ENCODE assay signal across 34 cellular contexts in the genomic region with DNA sequence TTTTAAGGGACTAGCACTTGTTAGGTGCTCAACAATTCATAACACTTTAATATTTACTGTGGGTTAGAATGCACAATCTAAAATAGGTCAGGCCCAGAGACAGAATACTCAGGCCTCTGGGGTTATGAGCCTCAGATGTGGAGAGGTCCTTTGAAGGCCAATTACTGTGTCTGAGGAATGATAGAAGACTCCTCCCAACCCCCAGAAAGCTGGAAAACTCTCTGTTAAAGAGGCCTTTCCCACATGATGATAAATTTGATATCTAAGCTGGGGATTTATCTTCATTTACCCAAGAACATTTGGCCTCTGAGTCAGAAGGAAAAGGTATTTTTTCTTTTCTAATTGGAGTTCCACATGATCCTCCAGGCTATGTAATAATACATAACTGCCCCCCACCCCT. TPM values are rescaled to one million over a fixed set of nuclear protein-coding genes. Genes with fewer than 3 reads are reported as not detected.
"Had no signal": no experiment of that assay in that cellular context is flagged by ENCODE, and none has a peak within 500 bp of the region (broad histone marks: within the 10 kb centered on the region; RNA-seq: fewer than 3 reads in every experiment).

No MANE protein-coding gene starts in this region.

- H3K27ac ChIP-seq: epithelial cell of prostate, esophagus squamous epithelium, gastroesophageal sphincter, hepatocyte, neutrophil, pancreas, prostate gland, suprapubic skin, tibial artery, upper lobe of right lung, VCaP had no signal

- H3K36me3 Mint-ChIP-seq: activated CD4-positive, alpha-beta memory T cell treated with anti-CD3 and anti-CD28 coated beads for 36 hours had no signal

- H2AFZ ChIP-seq: hepatocyte had no signal

- H3K4me1 ChIP-seq: esophagus squamous epithelium, pancreas, prostate gland, tibial artery, upper lobe of right lung had no signal

- H3K27me3 ChIP-seq: esophagus squamous epithelium, gastroesophageal sphincter, hepatocyte, pancreas, upper lobe of right lung had no signal

- H3K4me3 ChIP-seq: esophagus squamous epithelium, gastroesophageal sphincter, hepatocyte, pancreas, prostate gland, suprapubic skin, tibial artery, upper lobe of right lung had no signal

- DNase-seq: activated CD4-positive, alpha-beta memory T cell treated with anti-CD3 and anti-CD28 coated beads for 36 hours; activated CD4-positive, alpha-beta T cell treated with anti-CD3 and anti-CD28 coated beads, Interleukin-2, amount 10 ng/mL, durations not matched to agents 24 days and 14 days; activated CD8-positive, alpha-beta memory T cell treated with anti-CD3 and anti-CD28 coated beads, Interleukin-2, amount 50 U/mL, for 4 hours; activated gamma-delta T cell treated with Interleukin-2 at 50 U/mL for 16 hours; activated naive CD4-positive, alpha-beta T cell treated with anti-CD3 and anti-CD28 coated beads, Interleukin-2, amount 50 U/mL, for 16 hours; activated T-cell treated with anti-CD3 and anti-CD28 coated beads, Interleukin-2, amount 50 U/mL, for 1 hour; amygdala; dermis blood vessel endothelial cell; effector CD4-positive, alpha-beta T cell; esophagus squamous epithelium; left cardiac atrium; left ventricle myocardium superior; naive B cell; nephron progenitor cell; pancreas; stimulated activated CD4-positive, alpha-beta T cell treated with anti-CD3 and anti-CD28 coated beads, Interleukin-15, amount 100 ng/mL, for 24 hours; stimulated activated CD4-positive, alpha-beta T cell treated with anti-CD3 and anti-CD28 coated beads, Interleukin-2, amount 100 ng/mL, for 24 hours; stimulated activated naive CD4-positive, alpha-beta T cell; tibial artery; upper lobe of right lung had no signal

- H3K4me3 Mint-ChIP-seq: activated CD4-positive, alpha-beta memory T cell treated with anti-CD3 and anti-CD28 coated beads for 36 hours; activated CD4-positive, alpha-beta T cell treated with anti-CD3 and anti-CD28 coated beads, Interleukin-2, amount 10 ng/mL, durations not matched to agents 24 days and 14 days; naive B cell; nephron progenitor cell had no signal

- ATAC-seq: gastroesophageal sphincter, left cardiac atrium, left ventricle myocardium superior, pancreas, upper lobe of right lung had no signal

- H3K9me3 ChIP-seq: esophagus squamous epithelium, gastroesophageal sphincter, neutrophil, pancreas, prostate gland, suprapubic skin, tibial artery, upper lobe of right lung had no signal

- FAIRE-seq: bronchial epithelial cell, colon, keratinocyte, pancreas, TTC549 had no signal

- H3K79me2 ChIP-seq: hepatocyte had no signal

- H3K27ac Mint-ChIP-seq: activated CD4-positive, alpha-beta memory T cell treated with anti-CD3 and anti-CD28 coated beads for 36 hours; activated CD4-positive, alpha-beta T cell treated with anti-CD3 and anti-CD28 coated beads, Interleukin-2, amount 10 ng/mL, durations not matched to agents 24 days and 14 days; naive B cell; nephron progenitor cell had no signal

- H3K36me3 ChIP-seq: esophagus squamous epithelium, gastroesophageal sphincter, neutrophil, pancreas, prostate gland, suprapubic skin, tibial artery, upper lobe of right lung had no signal

- H3K4me2 ChIP-seq: hepatocyte had no signal

- H3K9me3 Mint-ChIP-seq: activated CD4-positive, alpha-beta memory T cell treated with anti-CD3 and anti-CD28 coated beads for 36 hours; activated CD4-positive, alpha-beta T cell treated with anti-CD3 and anti-CD28 coated beads, Interleukin-2, amount 10 ng/mL, durations not matched to agents 24 days and 14 days had no signal

RNA-seq across cellular contexts. Expression of a gene that starts 48.5 kb away (rescaled TPM):
- total RNA-seq: activated CD4-positive, alpha-beta memory T cell treated with anti-CD3 and anti-CD28 coated beads for 36 hours; activated CD4-positive, alpha-beta T cell treated with anti-CD3 and anti-CD28 coated beads, Interleukin-2, amount 10 ng/mL, durations not matched to agents 24 days and 14 days; activated CD8-positive, alpha-beta memory T cell treated with anti-CD3 and anti-CD28 coated beads for 36 hours; bronchial epithelial cell; dermis blood vessel endothelial cell; esophagus squamous epithelium; gastroesophageal sphincter; hepatocyte; left cardiac atrium; left ventricle myocardium superior; lung microvascular endothelial cell; pancreas; prostate gland; suprapubic skin; T-helper 1 cell treated with Interleukin-12 subunit alpha and Interleukin-12 subunit beta and Interleukin-4 antibody, amounts not matched to agents 30 ng/mL and 1 ng/mL, for 36 hours; upper lobe of right lung had no signal
